Comparison of ENCODE assay signal across 16 cellular contexts in the genomic region with DNA sequence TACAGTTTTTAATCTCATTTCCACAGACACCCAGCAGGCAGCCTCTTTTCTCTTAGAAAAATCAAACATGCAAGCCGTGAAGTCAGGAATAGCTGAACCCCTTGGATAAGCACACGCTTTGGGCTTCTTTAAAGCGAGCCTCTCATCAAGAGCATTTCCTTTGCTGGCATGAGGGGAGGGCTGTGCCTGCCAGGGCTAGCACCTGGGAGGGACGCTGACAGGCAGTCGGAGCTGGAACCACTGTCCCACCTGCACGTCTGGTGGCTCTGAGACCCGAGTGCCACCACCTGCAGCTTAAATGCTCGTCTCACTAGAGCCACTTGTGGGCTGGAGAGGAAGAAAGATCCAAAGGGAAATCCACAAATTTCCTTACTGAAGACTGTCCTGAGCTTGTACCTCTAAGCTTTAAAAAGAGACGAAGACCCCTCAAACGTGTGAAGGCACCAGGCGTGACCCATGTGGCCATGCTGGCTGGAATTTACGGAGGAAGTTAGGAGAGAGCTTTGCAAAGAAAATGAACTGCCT. TPM values are rescaled to one million over a fixed set of nuclear protein-coding genes. Genes with fewer than 3 reads are reported as not detected.
DNase-seq lines count a peak whose midpoint lies in the region; ATAC-seq, FAIRE-seq and TF ChIP-seq lines count a peak whose summit lies in the region.
"Had no signal": no experiment of that assay in that cellular context is flagged by ENCODE, and none has a peak within 500 bp of the region (broad histone marks: within the 10 kb centered on the region; RNA-seq: fewer than 3 reads in every experiment).

No MANE protein-coding gene starts in this region.

- H3K9ac ChIP-seq in PC-3 (ENCODE audit: low read length) (no peak overlapping the region), kidney (ENCODE audit: low read length in 2 of 2) (no peak overlapping the region)

- H3K36me3 ChIP-seq in CD4-positive, CD25-positive, alpha-beta regulatory T cell (ENCODE audit: control insufficient read depth, insufficient read depth, low read length) = peaks cover 11% of the 10 kb centered on the region
- H3K36me3 ChIP-seq in PC-3 (ENCODE audit: low read depth, low read length) (peaks cover 3% of the 10 kb centered on the region; the same call in 1 of the 2 replicates), kidney (ENCODE audit: control insufficient read depth in 1 of 2, insufficient read depth in 2 of 2, low read length in 2 of 2) (peaks cover 0 to 2% of the 10 kb centered on the region in 2 donors), suprapubic skin (peaks cover 22% of the 10 kb centered on the region)
- peaks cover under 1% of the 10 kb centered on the region for H3K36me3 ChIP-seq in effector memory CD4-positive, alpha-beta T cell (ENCODE audit: control insufficient read depth, insufficient read depth, low read length)
- H3K36me3 ChIP-seq: uterus had no signal

- POLR2A ChIA-PET in PC-3 (lab: Charles Lee; ENCODE audit: unreplicated experiment) = no interaction called here

- H3K27ac ChIP-seq in CD4-positive, CD25-positive, alpha-beta regulatory T cell (ENCODE audit: insufficient read depth, low read length, poor library complexity, severe bottlenecking) = peak overlapping the region; percentile 34
- no peak overlapping the region for H3K27ac ChIP-seq in PC-3 (ENCODE audit: low read length)
- H3K27ac ChIP-seq in effector memory CD4-positive, alpha-beta T cell (ENCODE audit: insufficient read depth, low read length, poor library complexity, severe bottlenecking) = no peak overlapping the region
- H3K27ac ChIP-seq in kidney (ENCODE audit: low read depth in 2 of 2, low read length in 2 of 2) = no peak overlapping the region
- H3K27ac ChIP-seq in suprapubic skin = no peak overlapping the region
- H3K27ac ChIP-seq: epithelial cell of prostate, uterus had no signal

- no peaks in the 10 kb centered on the region for H3K79me2 ChIP-seq in PC-3 (ENCODE audit: low read length)

- no peak for DNase-seq in CD4-positive, CD25-positive, alpha-beta regulatory T cell
- DNase-seq in GM12891 (ENCODE audit: insufficient read length, low spot score) (peak; percentile 48), PC-3 (no peak), kidney (no peak), medulla oblongata (ENCODE audit: extremely low spot score) (no peak), suprapubic skin (ENCODE audit: low spot score in 2 of 2) (no peak)
- DNase-seq in effector memory CD4-positive, alpha-beta T cell = no peak
- DNase-seq in stimulated activated CD4-positive, alpha-beta T cell treated with anti-CD3 and anti-CD28 coated beads, Interleukin-12 subunit alpha, Interleukin-12 subunit beta, amount 100 ng/mL, for 4 hours = no peak
- DNase-seq: BE2C, DND-41, glutamatergic neuron, mucosa of descending colon, NCI-H1105, uterus had no signal

- H3K4me3 ChIP-seq in CD4-positive, CD25-positive, alpha-beta regulatory T cell (ENCODE audit: low read depth, low read length) = no peak overlapping the region
- H3K4me3 ChIP-seq in PC-3 (ENCODE audit: low read length) = no peak overlapping the region
- peak overlapping the region; percentile 1 for H3K4me3 ChIP-seq in effector memory CD4-positive, alpha-beta T cell (ENCODE audit: insufficient read depth, low read depth, low read length, poor library complexity, severe bottlenecking)
- no peak overlapping the region for H3K4me3 ChIP-seq in kidney (ENCODE audit: low read length in 2 of 2)
- H3K4me3 ChIP-seq in suprapubic skin = no peak overlapping the region
- H3K4me3 ChIP-seq: mucosa of descending colon, uterus had no signal

- H3K9me3 Mint-ChIP-seq in CD4-positive, CD25-positive, alpha-beta regulatory T cell = no peaks in the 10 kb centered on the region

- H2AFZ ChIP-seq in PC-3 (ENCODE audit: low read length) = no peak overlapping the region

- peaks cover 0 to 15% (median 1%) of the 10 kb centered on the region in 4 donors for H3K4me1 Mint-ChIP-seq in CD4-positive, CD25-positive, alpha-beta regulatory T cell

- H3F3A ChIP-seq in PC-3 (ENCODE audit: low read length, unreplicated experiment) = no peaks in the 10 kb centered on the region

- peak overlapping the region in 2 of 3 donors; percentile 63 to 71 for H3K27ac Mint-ChIP-seq in CD4-positive, CD25-positive, alpha-beta regulatory T cell

- FAIRE-seq in GM12891 (lab: Jason Lieb, UNC) (peak; percentile 86), kidney (lab: Jason Lieb, UNC) (no peak)
- FAIRE-seq: islet of Langerhans had no signal

- no peaks in the 10 kb centered on the region for H3K9me2 ChIP-seq in PC-3 (replicated peaks; ENCODE audit: low read length)

- TSS peak; percentile 4 for BruUV-seq in PC-3 (replicated peaks; lab: Mats Ljungman, UMichigan)

- no peaks in the 10 kb centered on the region for H3K9me3 ChIP-seq in CD4-positive, CD25-positive, alpha-beta regulatory T cell (ENCODE audit: control insufficient read depth in 2 of 2, low read length in 2 of 2)
- no peaks in the 10 kb centered on the region for H3K9me3 ChIP-seq in PC-3 (ENCODE audit: low read length)
- no peaks in the 10 kb centered on the region for H3K9me3 ChIP-seq in effector memory CD4-positive, alpha-beta T cell (ENCODE audit: control insufficient read depth, low read length)
- no peaks in the 10 kb centered on the region for H3K9me3 ChIP-seq in kidney (ENCODE audit: control insufficient read depth in 1 of 2, low read length in 2 of 2)
- H3K9me3 ChIP-seq in suprapubic skin = no peaks in the 10 kb centered on the region
- H3K9me3 ChIP-seq: BE2C, mucosa of descending colon, uterus had no signal

- no peaks in the 10 kb centered on the region for H4K20me1 ChIP-seq in PC-3 (ENCODE audit: low read length)

- H3K4me3 Mint-ChIP-seq in CD4-positive, CD25-positive, alpha-beta regulatory T cell = peak overlapping the region in 3 of 4 donors; percentile 32 to 47 (median 36)

- intact Hi-C loops in PC-3 (cut with micrococcal nuclease) (no loop called here), kidney (cut with DNase I) (no loop called here)

- peak in 1 of 2 donors; percentile 11 for ATAC-seq in CD4-positive, CD25-positive, alpha-beta regulatory T cell (ENCODE audit: low read depth in 2 of 2)
- no peak for ATAC-seq in PC-3

- H3K4me2 ChIP-seq in PC-3 (ENCODE audit: low read length) = no peak overlapping the region

- WGBS in suprapubic skin = 82% methylated on average over 12 of the region's 12 CpGs

- H3K27me3 Mint-ChIP-seq in CD4-positive, CD25-positive, alpha-beta regulatory T cell = no peaks in the 10 kb centered on the region

- CTCF ChIA-PET in PC-3 (lab: Charles Lee) = interaction anchor here (0.5 kb wide), 1 partner anchor 186 kb away, joined by 3 read pairs; no protein-coding TSS in a partner anchor

- H3K4me1 ChIP-seq in CD4-positive, CD25-positive, alpha-beta regulatory T cell (ENCODE audit: control insufficient read depth, insufficient read depth, low read length, poor library complexity, severe bottlenecking) = peaks cover 4% of the 10 kb centered on the region
- no peaks in the 10 kb centered on the region for H3K4me1 ChIP-seq in PC-3 (ENCODE audit: insufficient read depth, low read length)
- no peaks in the 10 kb centered on the region for H3K4me1 ChIP-seq in effector memory CD4-positive, alpha-beta T cell (ENCODE audit: control insufficient read depth, insufficient read depth, low read length, poor library complexity, severe bottlenecking)
- H3K4me1 ChIP-seq in kidney (ENCODE audit: control insufficient read depth in 1 of 2, insufficient read depth in 1 of 2, low read depth in 1 of 2, low read length in 2 of 2) = no peaks in the 10 kb centered on the region
- peaks cover 11% of the 10 kb centered on the region for H3K4me1 ChIP-seq in suprapubic skin
- H3K4me1 ChIP-seq: BE2C, uterus had no signal

- H3K36me3 Mint-ChIP-seq in CD4-positive, CD25-positive, alpha-beta regulatory T cell = peaks cover 15% of the 10 kb centered on the region

- TF ChIP-seq POLR2A in GM12891 (IDR thresholded peaks at IDR 0.05; ENCODE audit: low read depth, low read length) (no peak), suprapubic skin (IDR thresholded peaks at IDR 0.05) (no peak)

- no peak for TF ChIP-seq EP300 in suprapubic skin (IDR thresholded peaks at IDR 0.05)

- H3K27me3 ChIP-seq in CD4-positive, CD25-positive, alpha-beta regulatory T cell (ENCODE audit: control insufficient read depth, insufficient read depth, low read length) = no peaks in the 10 kb centered on the region
- H3K27me3 ChIP-seq in PC-3 (ENCODE audit: low read length) (no peaks in the 10 kb centered on the region), suprapubic skin (no peaks in the 10 kb centered on the region)
- H3K27me3 ChIP-seq in effector memory CD4-positive, alpha-beta T cell (replicated peaks; ENCODE audit: control insufficient read depth, insufficient read depth, low read length, poor library complexity, severe bottlenecking) = no peaks in the 10 kb centered on the region
- H3K27me3 ChIP-seq: BE2C, uterus had no signal

- no peak for TF ChIP-seq CTCF in PC-3 (conservative IDR thresholded peaks at IDR 0.05; ENCODE audit: low read depth, low read length)
- no peak for TF ChIP-seq CTCF in kidney (IDR thresholded peaks at IDR 0.05; ENCODE audit: borderline replicate concordance, extremely low read depth, insufficient read depth)
- no peak for TF ChIP-seq CTCF in suprapubic skin (IDR thresholded peaks at IDR 0.05)

TF ChIP-seq in GM12891, 5 proteins besides CTCF, POLR2A, EP300 and RAD21:
- TF ChIP-seq POU2F2 (IDR thresholded peaks at IDR 0.05; ENCODE audit: low read depth, low read length) (no peak), POLR2AphosphoS5 (IDR thresholded peaks at IDR 0.05; ENCODE audit: low read depth, low read length) (peak; percentile 34; the same call in 1 of the 2 replicates)

RNA-seq across cellular contexts. Expression of a gene that starts 9.4 kb away (rescaled TPM):
- total RNA-seq in CD4-positive, CD25-positive, alpha-beta regulatory T cell = 1.9 TPM
- under 1 TPM in 3 of 4 donors, not detected in 1; 0.36 to 0.67 (median 0.55) TPM for polyA plus RNA-seq in CD4-positive, CD25-positive, alpha-beta regulatory T cell
- not detected for polyA plus RNA-seq in GM12891 (2012; ENCODE audit: low read depth, missing spikeins)
- total RNA-seq in PC-3 (2014; rRNA removed) (12.4 and 12.6 TPM in 2 replicates), kidney (1.5 TPM), suprapubic skin (1 to 10 TPM; 4.7 to 7.9 (median 5.7) TPM)
- polyA plus RNA-seq in kidney (ENCODE audit: insufficient read depth, low read depth, low replicate concordance) = 1.4 TPM
